Comparison of ENCODE assay signal across 20 cellular contexts in the genomic region with DNA sequence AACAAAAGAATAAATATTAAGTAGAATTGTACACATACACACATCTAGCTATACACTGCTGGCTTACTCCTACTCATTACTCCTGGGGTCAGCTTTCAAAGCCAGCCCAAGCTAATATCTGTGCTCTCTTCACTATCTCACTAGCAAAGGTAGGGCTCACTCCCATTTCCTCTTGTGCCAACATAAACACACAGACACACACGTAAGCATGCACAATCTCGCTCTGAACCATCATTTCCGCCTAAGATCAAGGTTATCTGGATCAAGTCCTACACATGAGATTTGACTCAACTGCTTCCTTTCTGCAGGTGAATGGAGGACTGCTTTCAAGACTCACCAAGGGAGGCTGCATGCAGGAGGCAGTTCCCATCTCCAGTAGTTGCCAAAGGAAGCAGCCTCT. TPM values are rescaled to one million over a fixed set of nuclear protein-coding genes. Genes with fewer than 3 reads are reported as not detected.
DNase-seq lines count a peak whose midpoint lies in the region; ATAC-seq and TF ChIP-seq lines count a peak whose summit lies in the region.
"Had no signal": no experiment of that assay in that cellular context is flagged by ENCODE, and none has a peak within 500 bp of the region (broad histone marks: within the 10 kb centered on the region; RNA-seq: fewer than 3 reads in every experiment).

No MANE protein-coding gene starts in this region.

- H3K36me3 Mint-ChIP-seq in activated CD4-positive, alpha-beta T cell treated with anti-CD3 and anti-CD28 coated beads, Interleukin-2, amount 10 ng/mL, durations not matched to agents 24 days and 14 days (ENCODE audit: low read depth), result peaks cover 46% of the 10 kb centered on the region
- H3K36me3 Mint-ChIP-seq in CD4-positive, CD25-positive, alpha-beta regulatory T cell, result peaks cover 33% of the 10 kb centered on the region
- peaks cover 42% of the 10 kb centered on the region for H3K36me3 Mint-ChIP-seq in activated T-helper 1 cell treated with anti-CD3 and anti-CD28 coated beads, Interleukin-12 subunit alpha, Interleukin-12 subunit beta, Interleukin-2, Interleukin-4 antibody, amounts not matched to agents 30 ng/mL and 10 ng/mL and 1 ng/mL, durations not matched to agents 14 hours and 24 hours and 36 hours (ENCODE audit: low read depth)

- H3K27ac ChIP-seq in CD4-positive, CD25-positive, alpha-beta regulatory T cell (ENCODE audit: insufficient read depth, low read length, poor library complexity, severe bottlenecking), result no peak overlapping the region
- H3K27ac ChIP-seq in right lobe of liver (peak overlapping the region in 2 of 3 donors; percentile 1 to 61), substantia nigra (ENCODE audit: low read depth, low read length, poor library complexity, severe bottlenecking) (no peak overlapping the region)
- H3K27ac ChIP-seq: BLaER1, GM23248 had no signal

- peak in 1 of 2 donors; percentile 34 for ATAC-seq in CD4-positive, CD25-positive, alpha-beta regulatory T cell (ENCODE audit: low read depth in 2 of 2)
- ATAC-seq in right lobe of liver (peak; percentile 60 to 73 (median 64)), GM21528 (IDR thresholded peaks at IDR 0.05; ENCODE audit: low FRiP score, unreplicated experiment) (no peak)
- ATAC-seq: GM12878 had no signal

- WGBS in right lobe of liver (ENCODE audit: insufficient coverage, low coverage, low lambda C conversion rate, missing lambda C conversion rate), result 7% methylated on average over 3 of the region's 3 CpGs

- H3K4me3 Mint-ChIP-seq in activated CD4-positive, alpha-beta T cell treated with anti-CD3 and anti-CD28 coated beads, Interleukin-2, amount 10 ng/mL, durations not matched to agents 24 days and 14 days, result no peak overlapping the region
- no peak overlapping the region for H3K4me3 Mint-ChIP-seq in CD4-positive, CD25-positive, alpha-beta regulatory T cell
- H3K4me3 Mint-ChIP-seq in activated T-helper 1 cell treated with anti-CD3 and anti-CD28 coated beads, Interleukin-12 subunit alpha, Interleukin-12 subunit beta, Interleukin-2, Interleukin-4 antibody, amounts not matched to agents 30 ng/mL and 10 ng/mL and 1 ng/mL, durations not matched to agents 14 hours and 24 hours and 36 hours, result no peak overlapping the region

- no peak overlapping the region for H3K4me3 ChIP-seq in CD4-positive, CD25-positive, alpha-beta regulatory T cell (ENCODE audit: low read depth, low read length)
- no peak overlapping the region for H3K4me3 ChIP-seq in right lobe of liver
- H3K4me3 ChIP-seq: BLaER1, GM12878, GM23248 had no signal

- H3K9me3 Mint-ChIP-seq in activated CD4-positive, alpha-beta T cell treated with anti-CD3 and anti-CD28 coated beads, Interleukin-2, amount 10 ng/mL, durations not matched to agents 24 days and 14 days, result no peaks in the 10 kb centered on the region
- no peaks in the 10 kb centered on the region for H3K9me3 Mint-ChIP-seq in CD4-positive, CD25-positive, alpha-beta regulatory T cell
- no peaks in the 10 kb centered on the region for H3K9me3 Mint-ChIP-seq in activated T-helper 1 cell treated with anti-CD3 and anti-CD28 coated beads, Interleukin-12 subunit alpha, Interleukin-12 subunit beta, Interleukin-2, Interleukin-4 antibody, amounts not matched to agents 30 ng/mL and 10 ng/mL and 1 ng/mL, durations not matched to agents 14 hours and 24 hours and 36 hours
- H3K9me3 Mint-ChIP-seq: IgD-negative memory B cell had no signal

- no peaks in the 10 kb centered on the region for H3K9me3 ChIP-seq in CD4-positive, CD25-positive, alpha-beta regulatory T cell (ENCODE audit: control insufficient read depth in 2 of 2, low read length in 2 of 2)
- no peaks in the 10 kb centered on the region for H3K9me3 ChIP-seq in right lobe of liver
- H3K9me3 ChIP-seq: BLaER1 had no signal

- intact Hi-C loops in activated CD4-positive, alpha-beta T cell treated with anti-CD3 and anti-CD28 coated beads, Interleukin-2, amount 10 ng/mL, durations not matched to agents 24 days and 14 days (cut with micrococcal nuclease), result loop anchor here (10.0 kb wide), 1 partner anchor 199 kb away; no protein-coding TSS in a partner anchor
- intact Hi-C loops in activated T-helper 1 cell treated with anti-CD3 and anti-CD28 coated beads, Interleukin-12 subunit alpha, Interleukin-12 subunit beta, Interleukin-2, Interleukin-4 antibody, amounts not matched to agents 30 ng/mL and 10 ng/mL and 1 ng/mL, durations not matched to agents 14 hours and 24 hours and 36 hours (cut with micrococcal nuclease), result loop anchor here (10.0 kb wide), 1 partner anchor 71 kb away; a partner anchor contains a TSS
- intact Hi-C loops in right lobe of liver (cut with DNase I), result loop anchor here in 1 of 2 donors (10.0 kb wide), 1 partner anchor 89 kb away; no protein-coding TSS in a partner anchor

- peak; percentile 13 for TF ChIP-seq POLR2A in right lobe of liver (IDR thresholded peaks at IDR 0.05)

- peaks cover 30% of the 10 kb centered on the region for H3K36me3 ChIP-seq in CD4-positive, CD25-positive, alpha-beta regulatory T cell (ENCODE audit: control insufficient read depth, insufficient read depth, low read length)
- H3K36me3 ChIP-seq in right lobe of liver, result peaks cover 0 to 33% (median 16%) of the 10 kb centered on the region in 4 donors
- H3K36me3 ChIP-seq: BLaER1 had no signal

- H3K27me3 ChIP-seq in CD4-positive, CD25-positive, alpha-beta regulatory T cell (ENCODE audit: control insufficient read depth, insufficient read depth, low read length), result no peaks in the 10 kb centered on the region
- H3K27me3 ChIP-seq in right lobe of liver, result no peaks in the 10 kb centered on the region
- H3K27me3 ChIP-seq: BLaER1 had no signal

- H3K27me3 Mint-ChIP-seq in activated CD4-positive, alpha-beta T cell treated with anti-CD3 and anti-CD28 coated beads, Interleukin-2, amount 10 ng/mL, durations not matched to agents 24 days and 14 days, result no peaks in the 10 kb centered on the region
- H3K27me3 Mint-ChIP-seq in CD4-positive, CD25-positive, alpha-beta regulatory T cell, result no peaks in the 10 kb centered on the region
- no peaks in the 10 kb centered on the region for H3K27me3 Mint-ChIP-seq in activated T-helper 1 cell treated with anti-CD3 and anti-CD28 coated beads, Interleukin-12 subunit alpha, Interleukin-12 subunit beta, Interleukin-2, Interleukin-4 antibody, amounts not matched to agents 30 ng/mL and 10 ng/mL and 1 ng/mL, durations not matched to agents 14 hours and 24 hours and 36 hours (ENCODE audit: insufficient read depth)
- H3K27me3 Mint-ChIP-seq: IgD-negative memory B cell had no signal

- peak overlapping the region; percentile 10 for H3K27ac Mint-ChIP-seq in activated CD4-positive, alpha-beta T cell treated with anti-CD3 and anti-CD28 coated beads, Interleukin-2, amount 10 ng/mL, durations not matched to agents 24 days and 14 days
- H3K27ac Mint-ChIP-seq in CD4-positive, CD25-positive, alpha-beta regulatory T cell, result peak overlapping the region in 2 of 3 donors; percentile 30 to 76
- H3K27ac Mint-ChIP-seq in activated T-helper 1 cell treated with anti-CD3 and anti-CD28 coated beads, Interleukin-12 subunit alpha, Interleukin-12 subunit beta, Interleukin-2, Interleukin-4 antibody, amounts not matched to agents 30 ng/mL and 10 ng/mL and 1 ng/mL, durations not matched to agents 14 hours and 24 hours and 36 hours, result peak overlapping the region; percentile 24

- no peak for DNase-seq in activated CD4-positive, alpha-beta T cell treated with anti-CD3 and anti-CD28 coated beads, Interleukin-2, amount 10 ng/mL, durations not matched to agents 24 days and 14 days
- DNase-seq in activated CD4-positive, alpha-beta T cell treated with anti-CD3 and anti-CD28 coated beads, Interleukin-2, amount 50 U/mL, for 48 hours, result no peak
- DNase-seq in CD4-positive, CD25-positive, alpha-beta regulatory T cell, result peak in 1 of 3 donors; percentile 27
- DNase-seq in activated T-helper 1 cell treated with anti-CD3 and anti-CD28 coated beads, Interleukin-12 subunit alpha, Interleukin-12 subunit beta, Interleukin-2, Interleukin-4 antibody, amounts not matched to agents 30 ng/mL and 10 ng/mL and 1 ng/mL, durations not matched to agents 14 hours and 24 hours and 36 hours (ENCODE audit: low spot score), result no peak
- DNase-seq in right lobe of liver, result no peak
- DNase-seq in substantia nigra (lab: John Stamatoyannopoulos, UW), result no peak
- no peak for DNase-seq in NCI-H446 (lab: John Stamatoyannopoulos, UW)
- DNase-seq: 8988T; GDM1; GM23248; HCEC 1CT; Kasumi-1; NCI-H187; NCI-H345; NCI-H69; NK-92 treated with Interleukin-12 subunit alpha and Interleukin-12 subunit beta, amount 100 ng/mL, for 24 hours had no signal

- peaks cover 18% of the 10 kb centered on the region for H3K4me1 Mint-ChIP-seq in activated CD4-positive, alpha-beta T cell treated with anti-CD3 and anti-CD28 coated beads, Interleukin-2, amount 10 ng/mL, durations not matched to agents 24 days and 14 days
- peaks cover 5 to 19% (median 13%) of the 10 kb centered on the region in 4 donors for H3K4me1 Mint-ChIP-seq in CD4-positive, CD25-positive, alpha-beta regulatory T cell
- peaks cover 21% of the 10 kb centered on the region for H3K4me1 Mint-ChIP-seq in activated T-helper 1 cell treated with anti-CD3 and anti-CD28 coated beads, Interleukin-12 subunit alpha, Interleukin-12 subunit beta, Interleukin-2, Interleukin-4 antibody, amounts not matched to agents 30 ng/mL and 10 ng/mL and 1 ng/mL, durations not matched to agents 14 hours and 24 hours and 36 hours (ENCODE audit: low read depth)

- no peak for TF ChIP-seq CTCF in right lobe of liver (IDR thresholded peaks at IDR 0.05)

- peaks cover 8% of the 10 kb centered on the region for H3K4me1 ChIP-seq in CD4-positive, CD25-positive, alpha-beta regulatory T cell (ENCODE audit: control insufficient read depth, insufficient read depth, low read length, poor library complexity, severe bottlenecking)
- peaks cover 0 to 44% (median 7%) of the 10 kb centered on the region in 4 donors for H3K4me1 ChIP-seq in right lobe of liver

RNA-seq across cellular contexts. Expression of a gene that starts 28.8 kb away (rescaled TPM):
- total RNA-seq in activated CD4-positive, alpha-beta T cell treated with anti-CD3 and anti-CD28 coated beads, Interleukin-2, amount 10 ng/mL, durations not matched to agents 24 days and 14 days, result 5.8 and 6.1 TPM in 2 replicates
- 0.47 TPM for total RNA-seq in CD4-positive, CD25-positive, alpha-beta regulatory T cell
- polyA plus RNA-seq in CD4-positive, CD25-positive, alpha-beta regulatory T cell, result under 1 TPM; 0.13 to 0.98 (median 0.48) TPM
- 5.6 and 8.5 TPM in 2 replicates for total RNA-seq in activated T-helper 1 cell treated with anti-CD3 and anti-CD28 coated beads, Interleukin-12 subunit alpha, Interleukin-12 subunit beta, Interleukin-2, Interleukin-4 antibody, amounts not matched to agents 30 ng/mL and 10 ng/mL and 1 ng/mL, durations not matched to agents 14 hours and 24 hours and 36 hours
- 1 to 10 TPM in 5 of 6 experiments, under 1 TPM in 1; 0.97 to 7.1 (median 3.6) TPM for total RNA-seq in right lobe of liver
- polyA plus RNA-seq: IgD-negative memory B cell had no signal

RNA-seq across cellular contexts. Expression of a gene that starts 37.8 kb away (rescaled TPM):
- 124 and 131 TPM in 2 replicates for total RNA-seq in activated CD4-positive, alpha-beta T cell treated with anti-CD3 and anti-CD28 coated beads, Interleukin-2, amount 10 ng/mL, durations not matched to agents 24 days and 14 days
- 56.0 TPM for total RNA-seq in CD4-positive, CD25-positive, alpha-beta regulatory T cell
- 100 to 1,000 TPM in 1 of 4 donors, 10 to 100 TPM in 3; 81.8 to 103 (median 87.4) TPM for polyA plus RNA-seq in CD4-positive, CD25-positive, alpha-beta regulatory T cell
- 125 and 136 TPM in 2 replicates for total RNA-seq in activated T-helper 1 cell treated with anti-CD3 and anti-CD28 coated beads, Interleukin-12 subunit alpha, Interleukin-12 subunit beta, Interleukin-2, Interleukin-4 antibody, amounts not matched to agents 30 ng/mL and 10 ng/mL and 1 ng/mL, durations not matched to agents 14 hours and 24 hours and 36 hours
- total RNA-seq in right lobe of liver, result 10 to 100 TPM in 5 of 6 experiments, 1 to 10 TPM in 1; 8.2 to 18.5 (median 12.2) TPM

RNA-seq across cellular contexts. Expression of a gene that starts 45.1 kb away (rescaled TPM):
- 36.1 and 38.8 TPM in 2 replicates for total RNA-seq in activated CD4-positive, alpha-beta T cell treated with anti-CD3 and anti-CD28 coated beads, Interleukin-2, amount 10 ng/mL, durations not matched to agents 24 days and 14 days
- total RNA-seq in CD4-positive, CD25-positive, alpha-beta regulatory T cell, result 6.7 TPM
- 1 to 10 TPM in 2 of 4 donors, under 1 TPM in 2; 0.57 to 1.3 (median 1.1) TPM for polyA plus RNA-seq in CD4-positive, CD25-positive, alpha-beta regulatory T cell
- 41.1 and 41.8 TPM in 2 replicates for total RNA-seq in activated T-helper 1 cell treated with anti-CD3 and anti-CD28 coated beads, Interleukin-12 subunit alpha, Interleukin-12 subunit beta, Interleukin-2, Interleukin-4 antibody, amounts not matched to agents 30 ng/mL and 10 ng/mL and 1 ng/mL, durations not matched to agents 14 hours and 24 hours and 36 hours
- 10 to 100 TPM in 5 of 6 experiments, 1 to 10 TPM in 1; 9.1 to 22.3 (median 16.8) TPM for total RNA-seq in right lobe of liver

RNA-seq across cellular contexts. Expression of a gene that starts 47.8 kb away (rescaled TPM):
- total RNA-seq in activated CD4-positive, alpha-beta T cell treated with anti-CD3 and anti-CD28 coated beads, Interleukin-2, amount 10 ng/mL, durations not matched to agents 24 days and 14 days, result 18.0 and 18.9 TPM in 2 replicates
- total RNA-seq in CD4-positive, CD25-positive, alpha-beta regulatory T cell, result 3.3 TPM
- polyA plus RNA-seq in CD4-positive, CD25-positive, alpha-beta regulatory T cell, result 1 to 10 TPM in 3 of 4 donors, under 1 TPM in 1; 0.91 to 2.7 (median 1.4) TPM
- 17.3 and 18.6 TPM in 2 replicates for total RNA-seq in activated T-helper 1 cell treated with anti-CD3 and anti-CD28 coated beads, Interleukin-12 subunit alpha, Interleukin-12 subunit beta, Interleukin-2, Interleukin-4 antibody, amounts not matched to agents 30 ng/mL and 10 ng/mL and 1 ng/mL, durations not matched to agents 14 hours and 24 hours and 36 hours
- under 1 TPM; 0.12 to 0.50 (median 0.25) TPM for total RNA-seq in right lobe of liver

Comparison
In these comparisons a context has a peak if more than half of its experiments do, and no peak if none do; other contexts are left out.
1. H3K27ac ChIP-seq: peak in right lobe of liver (2 of 3); none in CD4-positive, CD25-positive, alpha-beta regulatory T cell (single experiment) and substantia nigra (single experiment).
2. Peak in every context shown above with its lines, with median percentiles within 50 percentile points of each other: H3K27ac Mint-ChIP-seq.